3 cellular contexts compared by ENCODE assay signal in the genomic region with DNA sequence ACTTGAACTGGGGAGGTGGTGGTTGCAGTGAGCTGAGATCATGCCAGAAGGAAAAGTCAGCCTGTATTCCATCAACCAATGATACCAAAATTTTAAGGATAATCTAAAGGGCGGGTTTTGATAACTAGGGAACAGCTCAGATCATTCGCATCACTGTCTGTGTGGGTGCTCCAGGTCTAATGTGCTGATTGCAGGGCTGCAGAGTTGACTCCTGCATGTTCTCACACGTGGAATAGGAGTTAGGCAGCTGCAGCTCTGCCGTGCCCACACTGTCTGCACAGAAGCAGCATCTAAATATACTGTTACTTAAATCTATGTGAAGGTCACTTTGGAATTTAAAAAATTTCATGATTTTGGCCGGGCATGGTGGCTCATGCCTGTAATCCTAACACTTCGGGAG.
"Had no signal": no experiment of that assay in that cellular context is flagged by ENCODE, and none has a peak within 500 bp of the region (broad histone marks: within the 10 kb centered on the region; RNA-seq: fewer than 3 reads in every experiment).

No MANE protein-coding gene starts in this region.

- DNase-seq: IMR-90, KBM-7, KG1 had no signal
